25 cellular contexts compared by ENCODE assay signal in the genomic region with DNA sequence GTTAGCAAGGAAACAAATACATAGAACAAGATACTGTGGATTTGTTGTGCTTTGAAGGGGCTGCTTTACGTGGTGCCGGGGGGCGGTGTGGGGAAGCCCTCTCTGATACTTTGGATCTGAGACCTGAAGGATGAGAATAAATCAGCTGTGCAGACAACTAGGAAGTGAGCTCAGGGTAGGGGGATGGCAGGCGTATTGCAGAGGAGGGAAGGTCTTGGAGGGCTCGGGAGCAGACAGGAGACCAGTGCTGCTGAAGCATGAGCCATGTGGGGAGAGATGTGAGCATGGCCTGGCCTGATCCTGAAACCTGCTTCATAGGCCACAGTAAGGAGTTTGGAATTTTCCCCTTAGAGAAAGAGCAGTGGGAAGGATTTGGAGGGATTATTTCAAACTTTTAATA.
"Had no signal": no experiment of that assay in that cellular context is flagged by ENCODE, and none has a peak within 500 bp of the region (broad histone marks: within the 10 kb centered on the region; RNA-seq: fewer than 3 reads in every experiment).

No MANE protein-coding gene starts in this region.

- H3K36me3 ChIP-seq: gastroesophageal sphincter, left lung, uterus had no signal

- H3K4me3 ChIP-seq: body of pancreas, gastroesophageal sphincter, left lung, lung, testis, uterus had no signal

- H3K27me3 Mint-ChIP-seq: activated CD4-positive, alpha-beta T cell treated with anti-CD3 and anti-CD28 coated beads, Interleukin-2, amount 10 ng/mL, durations not matched to agents 7 days and 5 days; activated CD8-positive, alpha-beta T cell treated with anti-CD3 and anti-CD28 coated beads for 36 hours; activated naive CD8-positive, alpha-beta T cell treated with anti-CD3 and anti-CD28 coated beads, Interleukin-2, amount 50 U/mL, for 24 hours; dendritic cell treated with granulocyte-macrophage colony-stimulating factor and Interleukin-4, amounts not matched to agents 40 ng/mL and 50 ng/mL, for 4 days; progenitor cell of endocrine pancreas had no signal

- H3K27ac Mint-ChIP-seq: activated CD4-positive, alpha-beta T cell treated with anti-CD3 and anti-CD28 coated beads, Interleukin-2, amount 10 ng/mL, durations not matched to agents 7 days and 5 days; activated CD8-positive, alpha-beta memory T cell treated with anti-CD3 and anti-CD28 coated beads, Interleukin-2, amount 10 ng/mL, durations not matched to agents 7 days and 5 days; activated CD8-positive, alpha-beta T cell treated with anti-CD3 and anti-CD28 coated beads for 36 hours; activated naive CD8-positive, alpha-beta T cell treated with anti-CD3 and anti-CD28 coated beads, Interleukin-2, amount 50 U/mL, for 24 hours; dendritic cell treated with granulocyte-macrophage colony-stimulating factor and Interleukin-4, amounts not matched to agents 40 ng/mL and 50 ng/mL, for 4 days; natural killer cell; progenitor cell of endocrine pancreas; T-helper 2 cell treated with Interferon-gamma antibody and Interleukin-4, amounts not matched to agents 5 μg/mL and 100 μg/mL, for 36 hours had no signal

- H3K4me1 Mint-ChIP-seq: natural killer cell had no signal

- ATAC-seq: activated CD8-positive, alpha-beta memory T cell treated with anti-CD3 and anti-CD28 coated beads, Interleukin-2, amount 10 ng/mL, durations not matched to agents 7 days and 5 days; activated CD8-positive, alpha-beta T cell treated with anti-CD3 and anti-CD28 coated beads for 36 hours; activated naive CD8-positive, alpha-beta T cell treated with anti-CD3 and anti-CD28 coated beads, Interleukin-2, amount 50 U/mL, for 24 hours; body of pancreas; gastroesophageal sphincter; left lung; natural killer cell had no signal

- H3K4me3 Mint-ChIP-seq: activated CD4-positive, alpha-beta T cell treated with anti-CD3 and anti-CD28 coated beads, Interleukin-2, amount 10 ng/mL, durations not matched to agents 7 days and 5 days; activated CD8-positive, alpha-beta memory T cell treated with anti-CD3 and anti-CD28 coated beads, Interleukin-2, amount 10 ng/mL, durations not matched to agents 7 days and 5 days; activated CD8-positive, alpha-beta T cell treated with anti-CD3 and anti-CD28 coated beads for 36 hours; activated naive CD8-positive, alpha-beta T cell treated with anti-CD3 and anti-CD28 coated beads, Interleukin-2, amount 50 U/mL, for 24 hours; dendritic cell treated with granulocyte-macrophage colony-stimulating factor and Interleukin-4, amounts not matched to agents 40 ng/mL and 50 ng/mL, for 4 days; natural killer cell; T-helper 2 cell treated with Interferon-gamma antibody and Interleukin-4, amounts not matched to agents 5 μg/mL and 100 μg/mL, for 36 hours had no signal

- H3K9me3 ChIP-seq: body of pancreas, gastroesophageal sphincter, left lung, testis, uterus had no signal

- H3K27ac ChIP-seq: body of pancreas, gastroesophageal sphincter, left lung, testis, VCaP had no signal

- FAIRE-seq: endometrium, kidney had no signal

- H3K9me3 Mint-ChIP-seq: activated CD4-positive, alpha-beta T cell treated with anti-CD3 and anti-CD28 coated beads, Interleukin-2, amount 10 ng/mL, durations not matched to agents 7 days and 5 days; activated CD8-positive, alpha-beta T cell treated with anti-CD3 and anti-CD28 coated beads for 36 hours; activated naive CD8-positive, alpha-beta T cell treated with anti-CD3 and anti-CD28 coated beads, Interleukin-2, amount 50 U/mL, for 24 hours; dendritic cell treated with granulocyte-macrophage colony-stimulating factor and Interleukin-4, amounts not matched to agents 40 ng/mL and 50 ng/mL, for 4 days; natural killer cell; T-helper 2 cell treated with Interferon-gamma antibody and Interleukin-4, amounts not matched to agents 5 μg/mL and 100 μg/mL, for 36 hours had no signal

- H3K27me3 ChIP-seq: body of pancreas, gastroesophageal sphincter, left lung, testis, uterus had no signal

- H3K4me1 ChIP-seq: body of pancreas, gastroesophageal sphincter, left lung, testis, uterus had no signal

- DNase-seq: activated CD4-positive, alpha-beta T cell treated with anti-CD3 and anti-CD28 coated beads, Interleukin-2, amount 10 ng/mL, durations not matched to agents 7 days and 5 days; activated CD4-positive, CD25-positive, alpha-beta regulatory T cell treated with anti-CD3 and anti-CD28 coated beads, Interleukin-2, amount 50 U/mL, for 72 hours; activated CD8-positive, alpha-beta memory T cell treated with anti-CD3 and anti-CD28 coated beads, Interleukin-2, amount 10 ng/mL, durations not matched to agents 7 days and 5 days; activated CD8-positive, alpha-beta T cell treated with anti-CD3 and anti-CD28 coated beads for 36 hours; activated effector memory CD4-positive, alpha-beta T cell treated with anti-CD3 and anti-CD28 coated beads, Interleukin-2, amount 50 U/mL, for 16 hours; activated naive CD4-positive, alpha-beta T cell treated with anti-CD3 and anti-CD28 coated beads, Interleukin-2, amount 50 U/mL, for 16 hours; activated naive CD8-positive, alpha-beta T cell treated with anti-CD3 and anti-CD28 coated beads, Interleukin-2, amount 50 U/mL, for 24 hours; activated T-cell treated with anti-CD3 and anti-CD28 coated beads for 4 hours; body of pancreas; effector CD4-positive, alpha-beta T cell; head of caudate nucleus; kidney; left lung; midbrain; natural killer cell; stimulated activated CD4-positive, alpha-beta T cell treated with anti-CD3 and anti-CD28 coated beads, Interleukin-4, amount 100 ng/mL, for 4 hours; testis; uterus had no signal
